ENCODE assay signal across 18 cellular contexts in the genomic region with DNA sequence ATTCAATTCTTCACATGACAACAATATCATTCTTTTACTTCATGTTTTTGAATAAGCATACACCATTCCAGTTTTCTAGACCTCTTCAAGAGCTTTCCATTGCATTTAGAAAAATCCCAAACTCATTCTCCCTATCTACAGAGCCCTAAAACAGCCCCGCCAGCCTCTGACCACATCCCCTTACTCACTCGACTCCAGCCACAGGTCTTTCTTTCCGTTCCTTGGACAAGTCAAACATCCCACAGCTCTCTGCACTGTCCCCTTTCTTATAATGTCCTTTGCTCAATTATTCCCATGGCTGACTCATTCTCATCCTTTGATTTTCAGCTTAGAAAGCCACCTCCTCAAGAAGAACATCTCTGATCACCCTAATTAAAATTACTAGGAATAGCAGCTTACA.
"Had no signal": no experiment of that assay in that cellular context is flagged by ENCODE, and none has a peak within 500 bp of the region (broad histone marks: within the 10 kb centered on the region; RNA-seq: fewer than 3 reads in every experiment).

No MANE protein-coding gene starts in this region.

- DNase-seq: activated CD4-positive, alpha-beta T cell treated with anti-CD3 and anti-CD28 coated beads for 4 hours; activated CD8-positive, alpha-beta T cell treated with anti-CD3 and anti-CD28 coated beads, Interleukin-2, amount 10 ng/mL, durations not matched to agents 7 days and 5 days; adrenal gland; effector CD4-positive, alpha-beta T cell; heart left ventricle; kidney; nucleus accumbens; posterior cingulate gyrus; sigmoid colon; SK-N-SH; spleen; stimulated activated naive CD4-positive, alpha-beta T cell; T-cell; T-helper 9 cell had no signal

- H3K9me3 Mint-ChIP-seq: natural killer cell treated with Interleukin-12 subunit alpha and Interleukin-12 subunit beta and Interleukin-15 and Interleukin-18, amount 100 ng/mL, for 72 hours; T-cell had no signal

- H3K4me2 ChIP-seq: SK-N-SH had no signal

- H3K36me3 Mint-ChIP-seq: natural killer cell treated with Interleukin-12 subunit alpha and Interleukin-12 subunit beta and Interleukin-15 and Interleukin-18, amount 100 ng/mL, for 72 hours had no signal

- H3K9me2 ChIP-seq: SK-N-SH had no signal

- H3K27me3 Mint-ChIP-seq: natural killer cell treated with Interleukin-12 subunit alpha and Interleukin-12 subunit beta and Interleukin-15 and Interleukin-18, amount 100 ng/mL, for 72 hours; T-cell had no signal

- H3K4me3 ChIP-seq: adrenal gland, heart left ventricle, lung, sigmoid colon, spleen, tibial nerve had no signal

- H3K27ac Mint-ChIP-seq: activated CD8-positive, alpha-beta T cell treated with anti-CD3 and anti-CD28 coated beads, Interleukin-2, amount 10 ng/mL, durations not matched to agents 7 days and 5 days; natural killer cell treated with Interleukin-12 subunit alpha and Interleukin-12 subunit beta and Interleukin-15 and Interleukin-18, amount 100 ng/mL, for 72 hours; T-cell had no signal

- H3K4me1 ChIP-seq: adrenal gland, heart left ventricle, sigmoid colon, tibial nerve had no signal

- H3K36me3 ChIP-seq: adrenal gland, heart left ventricle, sigmoid colon, spleen, tibial nerve had no signal

- H3K27ac ChIP-seq: adrenal gland, heart left ventricle, sigmoid colon, spleen, tibial nerve had no signal

- H3K9me3 ChIP-seq: adrenal gland, heart left ventricle, sigmoid colon, SK-N-SH, spleen, tibial nerve had no signal

- H3K27me3 ChIP-seq: adrenal gland, heart left ventricle, sigmoid colon, spleen, tibial nerve had no signal

- H3K4me3 Mint-ChIP-seq: activated CD8-positive, alpha-beta T cell treated with anti-CD3 and anti-CD28 coated beads, Interleukin-2, amount 10 ng/mL, durations not matched to agents 7 days and 5 days; natural killer cell treated with Interleukin-12 subunit alpha and Interleukin-12 subunit beta and Interleukin-15 and Interleukin-18, amount 100 ng/mL, for 72 hours; T-cell had no signal

- ATAC-seq: activated CD8-positive, alpha-beta T cell treated with anti-CD3 and anti-CD28 coated beads, Interleukin-2, amount 10 ng/mL, durations not matched to agents 7 days and 5 days; heart left ventricle; left lobe of liver; T-cell had no signal
